Comparison of ENCODE assay signal across 9 cellular contexts in the genomic region with DNA sequence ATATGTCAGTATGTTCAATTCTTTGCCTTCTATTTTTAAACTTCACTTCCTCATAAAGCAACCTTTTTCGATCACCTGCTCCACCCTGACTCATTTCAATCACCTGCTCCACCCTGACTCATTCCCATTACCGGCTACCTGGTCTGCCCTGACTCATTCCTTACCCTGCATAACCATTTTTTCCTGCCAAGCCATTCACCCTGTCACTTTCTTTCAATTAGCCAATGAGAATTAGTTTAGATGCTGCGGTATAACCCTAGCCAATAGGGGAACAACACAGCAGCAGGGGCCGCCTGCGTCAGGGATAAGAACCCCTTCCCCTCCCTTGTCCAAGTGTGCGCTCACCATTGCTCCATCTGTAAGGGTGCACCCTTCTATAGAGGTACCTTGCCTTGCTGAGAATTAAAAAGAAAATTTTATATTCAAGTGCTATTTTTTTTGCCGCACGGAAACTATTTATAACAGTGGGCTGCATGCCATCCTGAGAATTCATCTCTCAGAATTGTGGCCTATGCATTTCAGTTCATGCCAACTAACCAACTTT. TPM values are rescaled to one million over a fixed set of nuclear protein-coding genes. Genes with fewer than 3 reads are reported as not detected.
DNase-seq lines count a peak whose midpoint lies in the region; ATAC-seq and TF ChIP-seq lines count a peak whose summit lies in the region.
"Not testable (repeated sequence)": the region's sequence is repeated elsewhere in the genome, so short reads cannot be mapped to it uniquely, and the experiment has no call there.
"Had no signal": no experiment of that assay in that cellular context is flagged by ENCODE, and none has a peak within 500 bp of the region (broad histone marks: within the 10 kb centered on the region; RNA-seq: fewer than 3 reads in every experiment).

No MANE protein-coding gene starts in this region.

- CTCF ChIA-PET in PC-9 (lab: Charles Lee); activated CD8-positive, alpha-beta T cell treated with anti-CD3 and anti-CD28 coated beads for 36 hours (lab: Charles Lee): not testable (repeated sequence)

- H2AFZ ChIP-seq in PC-9; smooth muscle cell (ENCODE audit: low read depth): not testable (repeated sequence)

- not testable (repeated sequence) for H3K27me3 Mint-ChIP-seq in activated CD8-positive, alpha-beta T cell treated with anti-CD3 and anti-CD28 coated beads for 36 hours

- peak; percentile 48 to 80 for DNase-seq in PC-9
- DNase-seq in activated CD8-positive, alpha-beta T cell treated with anti-CD3 and anti-CD28 coated beads for 36 hours, result peak; percentile 3
- DNase-seq in epithelial cell of proximal tubule (ENCODE audit: low read depth), result peak; percentile 27
- peak; percentile 13 to 45 for DNase-seq in left colon
- DNase-seq in smooth muscle cell (lab: John Stamatoyannopoulos, UW; ENCODE audit: unreplicated experiment), result not testable (repeated sequence)

- peak overlapping the region; percentile 12; the same call in 1 of the 2 replicates for H3K4me2 ChIP-seq in PC-9
- H3K4me2 ChIP-seq in smooth muscle cell, result not testable (repeated sequence)

- H3K27ac ChIP-seq in 22Rv1, result peak overlapping the region; percentile 73
- H3K27ac ChIP-seq in PC-9, result peak overlapping the region; percentile 71
- peak overlapping the region; percentile 56 for H3K27ac ChIP-seq in smooth muscle cell (ENCODE audit: low read depth)

- H3K27me3 ChIP-seq in PC-9 (ENCODE audit: insufficient read depth, low read depth); smooth muscle cell (ENCODE audit: low read depth): not testable (repeated sequence)

- H3K36me3 Mint-ChIP-seq in activated CD8-positive, alpha-beta T cell treated with anti-CD3 and anti-CD28 coated beads for 36 hours (ENCODE audit: low read depth), result not testable (repeated sequence)

- 89% methylated on average over 8 of the region's 8 CpGs for WGBS in smooth muscle cell (ENCODE audit: low lambda C conversion rate)

- not testable (repeated sequence) for H3K4me1 Mint-ChIP-seq in activated CD8-positive, alpha-beta T cell treated with anti-CD3 and anti-CD28 coated beads for 36 hours (ENCODE audit: low read depth)

- H3K9me3 Mint-ChIP-seq in activated CD8-positive, alpha-beta T cell treated with anti-CD3 and anti-CD28 coated beads for 36 hours, result not testable (repeated sequence)

- H3K4me1 ChIP-seq in PC-9 (replicated peaks; ENCODE audit: insufficient read depth), result peaks cover 15% of the 10 kb centered on the region; the same call in 1 of the 2 replicates
- H3K4me1 ChIP-seq in smooth muscle cell (ENCODE audit: low read depth), result not testable (repeated sequence)

- H3K9me3 ChIP-seq in PC-9 (ENCODE audit: insufficient read depth, low read depth); smooth muscle cell (replicated peaks; ENCODE audit: low read depth): not testable (repeated sequence)

- not testable (repeated sequence) for H3K4me3 Mint-ChIP-seq in activated CD8-positive, alpha-beta T cell treated with anti-CD3 and anti-CD28 coated beads for 36 hours

- intact Hi-C loops in PC-9 (cut with micrococcal nuclease; ENCODE audit: unreplicated experiment); activated CD8-positive, alpha-beta T cell treated with anti-CD3 and anti-CD28 coated beads for 36 hours (cut with micrococcal nuclease); left colon (cut with DNase I, micrococcal nuclease): not testable (repeated sequence)

- H3K36me3 ChIP-seq in PC-9 (ENCODE audit: low read depth); smooth muscle cell (ENCODE audit: low read depth): not testable (repeated sequence)

- ATAC-seq in GM18502 (IDR thresholded peaks at IDR 0.05; ENCODE audit: poor library complexity, unreplicated experiment) (peak; percentile 84), HG03159 (IDR thresholded peaks at IDR 0.05; ENCODE audit: unreplicated experiment) (peak; percentile 58), left colon (peak; percentile 97)
- ATAC-seq in activated CD8-positive, alpha-beta T cell treated with anti-CD3 and anti-CD28 coated beads for 36 hours, result not testable (repeated sequence)

- H3K27ac Mint-ChIP-seq in activated CD8-positive, alpha-beta T cell treated with anti-CD3 and anti-CD28 coated beads for 36 hours, result not testable (repeated sequence)

- not testable (repeated sequence) for H3K79me2 ChIP-seq in PC-9 (ENCODE audit: low read depth); smooth muscle cell (ENCODE audit: low read depth)

- not testable (repeated sequence) for H4K20me1 ChIP-seq in PC-9 (ENCODE audit: insufficient read depth); smooth muscle cell (ENCODE audit: low read depth)

- H3K4me3 ChIP-seq in PC-9; epithelial cell of proximal tubule (ENCODE audit: low read depth, low read length); smooth muscle cell: not testable (repeated sequence)

- H3F3A ChIP-seq in PC-9 (ENCODE audit: insufficient read depth, low read depth); smooth muscle cell (ENCODE audit: low read depth): not testable (repeated sequence)

- not testable (repeated sequence) for H3K9ac ChIP-seq in smooth muscle cell (ENCODE audit: low read depth)

- not testable (repeated sequence) for TF ChIP-seq CTCF in 22Rv1 (IDR thresholded peaks at IDR 0.05); PC-9 (conservative IDR thresholded peaks at IDR 0.05); activated CD8-positive, alpha-beta T cell treated with anti-CD3 and anti-CD28 coated beads for 36 hours (IDR thresholded peaks at IDR 0.05); epithelial cell of proximal tubule (conservative IDR thresholded peaks at IDR 0.05; ENCODE audit: low read depth, low read length); smooth muscle cell (IDR thresholded peaks at IDR 0.05; ENCODE audit: borderline replicate concordance, insufficient read depth, poor library complexity, severe bottlenecking)

- not testable (repeated sequence) for H3K9me2 ChIP-seq in PC-9 (ENCODE audit: insufficient read depth)

- not testable (repeated sequence) for BruUV-seq in PC-9 (replicated peaks; lab: Mats Ljungman, UMichigan)

- POLR2A ChIA-PET in PC-9 (lab: Charles Lee; ENCODE audit: unreplicated experiment); activated CD8-positive, alpha-beta T cell treated with anti-CD3 and anti-CD28 coated beads for 36 hours (lab: Charles Lee): not testable (repeated sequence)

RNA-seq across cellular contexts. Expression of gene PPM1H, which starts 31.6 kb away (rescaled TPM):
- total RNA-seq in PC-9 (2021), result 11.4 and 13.5 TPM in 2 replicates
- under 1 TPM in 1 of 2 experiments, not detected in 1; 0.07 TPM for total RNA-seq in activated CD8-positive, alpha-beta T cell treated with anti-CD3 and anti-CD28 coated beads for 36 hours
- 3.9 and 4.2 TPM in 2 replicates for total RNA-seq in epithelial cell of proximal tubule
- 1 to 10 TPM; 7.6 to 7.9 TPM for total RNA-seq in left colon
- total RNA-seq in smooth muscle cell, result 3.6 and 4.4 TPM in 2 replicates
- polyA plus RNA-seq in smooth muscle cell, result 0.56 and 3.9 TPM in 2 replicates
- total RNA-seq: CD4-positive, alpha-beta T cell had no signal
